ENCODE assay signal across 2 cellular contexts in the genomic region with DNA sequence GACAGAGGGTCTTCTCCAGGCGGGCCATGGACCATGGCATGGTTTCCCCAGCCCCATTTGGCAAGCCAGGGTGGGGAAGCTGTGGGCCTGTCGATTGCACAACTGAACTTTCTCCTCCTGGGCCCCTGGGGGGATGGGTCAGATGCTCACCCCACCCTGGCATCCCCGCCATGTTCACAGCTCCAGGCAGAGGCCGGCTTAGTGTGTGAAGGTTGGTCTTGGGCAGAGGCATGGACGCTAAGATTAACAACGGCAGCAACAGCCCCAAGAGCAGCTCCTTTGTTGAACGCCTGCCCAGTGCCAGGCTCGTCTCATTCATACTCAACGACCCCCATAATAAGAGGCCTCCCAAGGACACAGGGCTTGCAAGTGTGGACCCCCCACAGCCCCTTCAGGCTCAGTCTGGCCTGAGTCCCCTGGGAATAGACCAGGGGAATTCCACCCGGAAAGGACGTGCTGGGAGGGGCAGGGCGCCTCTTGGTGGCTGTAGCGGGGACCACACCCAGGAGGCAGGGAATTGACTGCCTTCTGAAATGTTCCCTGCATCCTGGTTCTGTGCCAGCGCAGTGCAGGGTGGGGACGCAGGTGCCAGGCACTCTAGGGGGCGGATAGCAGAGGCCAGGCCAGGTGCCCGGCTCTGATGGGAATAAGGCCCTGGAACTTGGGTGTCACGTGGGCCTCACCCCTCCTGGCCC.
TF ChIP-seq lines count a peak whose summit lies in the region.

No MANE protein-coding gene starts in this region.

TF ChIP-seq in GM23338, 12 proteins besides CTCF, POLR2A, EP300 and RAD21 (continues in another document):
- TF ChIP-seq ETS1 (IDR thresholded peaks at IDR 0.05) (no peak), STAT1 (IDR thresholded peaks at IDR 0.05; ENCODE audit: unreplicated experiment) (no peak), ZNF114 (CRISPR knock-in tag; IDR thresholded peaks at IDR 0.05) (no peak), EZH2phosphoT487 (IDR thresholded peaks at IDR 0.05; ENCODE audit: unreplicated experiment) (no peak), JUNB (IDR thresholded peaks at IDR 0.05; ENCODE audit: unreplicated experiment) (no peak), CREB1 (CRISPR knock-in tag; IDR thresholded peaks at IDR 0.05; ENCODE audit: low read depth) (no peak)
- TF ChIP-seq, protein P1, sequence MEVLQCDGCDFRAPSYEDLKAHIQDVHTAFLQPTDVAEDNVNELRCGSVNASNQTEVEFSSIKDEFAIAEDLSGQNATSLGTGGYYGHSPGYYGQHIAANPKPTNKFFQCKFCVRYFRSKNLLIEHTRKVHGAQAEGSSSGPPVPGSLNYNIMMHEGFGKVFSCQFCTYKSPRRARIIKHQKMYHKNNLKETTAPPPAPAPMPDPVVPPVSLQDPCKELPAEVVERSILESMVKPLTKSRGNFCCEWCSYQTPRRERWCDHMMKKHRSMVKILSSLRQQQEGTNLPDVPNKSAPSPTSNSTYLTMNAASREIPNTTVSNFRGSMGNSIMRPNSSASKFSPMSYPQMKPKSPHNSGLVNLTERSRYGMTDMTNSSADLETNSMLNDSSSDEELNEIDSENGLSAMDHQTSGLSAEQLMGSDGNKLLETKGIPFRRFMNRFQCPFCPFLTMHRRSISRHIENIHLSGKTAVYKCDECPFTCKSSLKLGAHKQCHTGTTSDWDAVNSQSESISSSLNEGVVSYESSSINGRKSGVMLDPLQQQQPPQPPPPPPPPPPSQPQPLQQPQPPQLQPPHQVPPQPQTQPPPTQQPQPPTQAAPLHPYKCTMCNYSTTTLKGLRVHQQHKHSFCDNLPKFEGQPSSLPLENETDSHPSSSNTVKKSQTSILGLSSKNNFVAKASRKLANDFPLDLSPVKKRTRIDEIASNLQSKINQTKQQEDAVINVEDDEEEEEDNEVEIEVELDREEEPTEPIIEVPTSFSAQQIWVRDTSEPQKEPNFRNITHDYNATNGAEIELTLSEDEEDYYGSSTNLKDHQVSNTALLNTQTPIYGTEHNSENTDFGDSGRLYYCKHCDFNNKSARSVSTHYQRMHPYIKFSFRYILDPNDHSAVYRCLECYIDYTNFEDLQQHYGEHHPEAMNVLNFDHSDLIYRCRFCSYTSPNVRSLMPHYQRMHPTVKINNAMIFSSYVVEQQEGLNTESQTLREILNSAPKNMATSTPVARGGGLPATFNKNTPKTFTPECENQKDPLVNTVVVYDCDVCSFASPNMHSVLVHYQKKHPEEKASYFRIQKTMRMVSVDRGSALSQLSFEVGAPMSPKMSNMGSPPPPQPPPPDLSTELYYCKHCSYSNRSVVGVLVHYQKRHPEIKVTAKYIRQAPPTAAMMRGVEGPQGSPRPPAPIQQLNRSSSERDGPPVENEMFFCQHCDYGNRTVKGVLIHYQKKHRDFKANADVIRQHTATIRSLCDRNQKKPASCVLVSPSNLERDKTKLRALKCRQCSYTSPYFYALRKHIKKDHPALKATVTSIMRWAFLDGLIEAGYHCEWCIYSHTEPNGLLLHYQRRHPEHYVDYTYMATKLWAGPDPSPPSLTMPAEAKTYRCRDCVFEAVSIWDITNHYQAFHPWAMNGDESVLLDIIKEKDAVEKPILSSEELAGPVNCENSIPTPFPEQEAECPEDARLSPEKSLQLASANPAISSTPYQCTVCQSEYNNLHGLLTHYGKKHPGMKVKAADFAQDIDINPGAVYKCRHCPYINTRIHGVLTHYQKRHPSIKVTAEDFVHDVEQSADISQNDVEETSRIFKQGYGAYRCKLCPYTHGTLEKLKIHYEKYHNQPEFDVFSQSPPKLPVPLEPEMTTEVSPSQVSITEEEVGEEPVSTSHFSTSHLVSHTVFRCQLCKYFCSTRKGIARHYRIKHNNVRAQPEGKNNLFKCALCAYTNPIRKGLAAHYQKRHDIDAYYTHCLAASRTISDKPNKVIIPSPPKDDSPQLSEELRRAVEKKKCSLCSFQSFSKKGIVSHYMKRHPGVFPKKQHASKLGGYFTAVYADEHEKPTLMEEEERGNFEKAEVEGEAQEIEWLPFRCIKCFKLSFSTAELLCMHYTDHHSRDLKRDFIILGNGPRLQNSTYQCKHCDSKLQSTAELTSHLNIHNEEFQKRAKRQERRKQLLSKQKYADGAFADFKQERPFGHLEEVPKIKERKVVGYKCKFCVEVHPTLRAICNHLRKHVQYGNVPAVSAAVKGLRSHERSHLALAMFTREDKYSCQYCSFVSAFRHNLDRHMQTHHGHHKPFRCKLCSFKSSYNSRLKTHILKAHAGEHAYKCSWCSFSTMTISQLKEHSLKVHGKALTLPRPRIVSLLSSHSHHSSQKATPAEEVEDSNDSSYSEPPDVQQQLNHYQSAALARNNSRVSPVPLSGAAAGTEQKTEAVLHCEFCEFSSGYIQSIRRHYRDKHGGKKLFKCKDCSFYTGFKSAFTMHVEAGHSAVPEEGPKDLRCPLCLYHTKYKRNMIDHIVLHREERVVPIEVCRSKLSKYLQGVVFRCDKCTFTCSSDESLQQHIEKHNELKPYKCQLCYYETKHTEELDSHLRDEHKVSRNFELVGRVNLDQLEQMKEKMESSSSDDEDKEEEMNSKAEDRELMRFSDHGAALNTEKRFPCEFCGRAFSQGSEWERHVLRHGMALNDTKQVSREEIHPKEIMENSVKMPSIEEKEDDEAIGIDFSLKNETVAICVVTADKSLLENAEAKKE (CRISPR knock-in tag; IDR thresholded peaks at IDR 0.05) = no peak
- TF ChIP-seq, protein P2, sequence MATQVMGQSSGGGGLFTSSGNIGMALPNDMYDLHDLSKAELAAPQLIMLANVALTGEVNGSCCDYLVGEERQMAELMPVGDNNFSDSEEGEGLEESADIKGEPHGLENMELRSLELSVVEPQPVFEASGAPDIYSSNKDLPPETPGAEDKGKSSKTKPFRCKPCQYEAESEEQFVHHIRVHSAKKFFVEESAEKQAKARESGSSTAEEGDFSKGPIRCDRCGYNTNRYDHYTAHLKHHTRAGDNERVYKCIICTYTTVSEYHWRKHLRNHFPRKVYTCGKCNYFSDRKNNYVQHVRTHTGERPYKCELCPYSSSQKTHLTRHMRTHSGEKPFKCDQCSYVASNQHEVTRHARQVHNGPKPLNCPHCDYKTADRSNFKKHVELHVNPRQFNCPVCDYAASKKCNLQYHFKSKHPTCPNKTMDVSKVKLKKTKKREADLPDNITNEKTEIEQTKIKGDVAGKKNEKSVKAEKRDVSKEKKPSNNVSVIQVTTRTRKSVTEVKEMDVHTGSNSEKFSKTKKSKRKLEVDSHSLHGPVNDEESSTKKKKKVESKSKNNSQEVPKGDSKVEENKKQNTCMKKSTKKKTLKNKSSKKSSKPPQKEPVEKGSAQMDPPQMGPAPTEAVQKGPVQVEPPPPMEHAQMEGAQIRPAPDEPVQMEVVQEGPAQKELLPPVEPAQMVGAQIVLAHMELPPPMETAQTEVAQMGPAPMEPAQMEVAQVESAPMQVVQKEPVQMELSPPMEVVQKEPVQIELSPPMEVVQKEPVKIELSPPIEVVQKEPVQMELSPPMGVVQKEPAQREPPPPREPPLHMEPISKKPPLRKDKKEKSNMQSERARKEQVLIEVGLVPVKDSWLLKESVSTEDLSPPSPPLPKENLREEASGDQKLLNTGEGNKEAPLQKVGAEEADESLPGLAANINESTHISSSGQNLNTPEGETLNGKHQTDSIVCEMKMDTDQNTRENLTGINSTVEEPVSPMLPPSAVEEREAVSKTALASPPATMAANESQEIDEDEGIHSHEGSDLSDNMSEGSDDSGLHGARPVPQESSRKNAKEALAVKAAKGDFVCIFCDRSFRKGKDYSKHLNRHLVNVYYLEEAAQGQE (IDR thresholded peaks at IDR 0.05; ENCODE audit: unreplicated experiment) = no peak

TF ChIP-seq in GM12878, 131 proteins besides CTCF, POLR2A, EP300 and RAD21:
- TF ChIP-seq, protein P3, sequence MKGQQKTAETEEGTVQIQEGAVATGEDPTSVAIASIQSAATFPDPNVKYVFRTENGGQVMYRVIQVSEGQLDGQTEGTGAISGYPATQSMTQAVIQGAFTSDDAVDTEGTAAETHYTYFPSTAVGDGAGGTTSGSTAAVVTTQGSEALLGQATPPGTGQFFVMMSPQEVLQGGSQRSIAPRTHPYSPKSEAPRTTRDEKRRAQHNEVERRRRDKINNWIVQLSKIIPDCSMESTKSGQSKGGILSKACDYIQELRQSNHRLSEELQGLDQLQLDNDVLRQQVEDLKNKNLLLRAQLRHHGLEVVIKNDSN (IDR thresholded peaks at IDR 0.05; ENCODE audit: borderline replicate concordance, extremely low read length, insufficient read depth, low read depth, low read length) = peak; percentile 8
- TF ChIP-seq BCL11A (IDR thresholded peaks at IDR 0.05; ENCODE audit: low read depth, low read length) (no peak), BHLHE40 (IDR thresholded peaks at IDR 0.05; ENCODE audit: borderline replicate concordance in 1 of 2, low read depth in 2 of 2, low read length in 1 of 2) (no peak), MEF2B (IDR thresholded peaks at IDR 0.05; ENCODE audit: partially characterized antibody, poor library complexity, severe bottlenecking) (peak; percentile 70), SPI1 (IDR thresholded peaks at IDR 0.05; ENCODE audit: borderline replicate concordance, insufficient read depth, low read depth, low read length) (no peak)
